In genomic region chr3:47829482-47829881, GRCh38 we compare ENCODE assay signal across 1 cellular context.
A peak's percentile ranks its signal among the peaks of the same experiment; 100 is the strongest.
TF ChIP-seq lines count a peak whose summit lies in the region.

No MANE protein-coding gene starts in this region.

TF ChIP-seq in K562, 482 proteins besides CTCF, POLR2A, EP300 and RAD21:
- peak; percentile 20; the same call in 1 of the 2 replicates for TF ChIP-seq ESRRA (IDR thresholded peaks at IDR 0.05; ENCODE audit: borderline replicate concordance, low read depth)
